ENCODE assay signal across 11 cellular contexts in the genomic region with DNA sequence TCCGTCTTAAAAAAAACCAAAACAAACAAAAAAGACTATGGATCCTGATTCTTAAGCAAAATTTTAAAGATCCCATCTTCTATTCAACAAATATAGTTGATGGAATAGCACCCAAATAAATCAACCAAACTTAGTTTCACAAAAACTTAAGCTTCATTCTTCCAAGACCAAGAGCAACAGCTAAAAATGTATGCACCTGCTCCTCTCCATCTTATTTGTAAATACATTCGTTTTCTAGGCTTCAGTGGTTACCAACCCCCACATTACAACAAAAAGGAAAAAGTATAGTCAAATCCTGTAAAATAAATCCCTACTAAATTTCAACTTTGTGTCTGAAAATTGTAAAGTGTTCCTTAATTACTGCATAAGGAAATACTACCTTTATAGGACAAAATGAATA. TPM values are rescaled to one million over a fixed set of nuclear protein-coding genes. Genes with fewer than 3 reads are reported as not detected.
A peak's percentile ranks its signal among the peaks of the same experiment; 100 is the strongest.
DNase-seq lines count a peak whose midpoint lies in the region; ATAC-seq, FAIRE-seq and TF ChIP-seq lines count a peak whose summit lies in the region.
"Had no signal": no experiment of that assay in that cellular context is flagged by ENCODE, and none has a peak within 500 bp of the region (broad histone marks: within the 10 kb centered on the region; RNA-seq: fewer than 3 reads in every experiment).

No MANE protein-coding gene starts in this region.

- H3K27me3 Mint-ChIP-seq in Calu3 (ENCODE audit: unreplicated experiment): no peaks in the 10 kb centered on the region

- H3K36me3 ChIP-seq in breast epithelium (no peaks in the 10 kb centered on the region), sigmoid colon (no peaks in the 10 kb centered on the region)
- H3K36me3 ChIP-seq: right atrium auricular region had no signal

- H3K4me3 ChIP-seq in breast epithelium (no peak overlapping the region), sigmoid colon (peak overlapping the region in 1 of 4 donors; percentile 19)
- H3K4me3 ChIP-seq: right atrium auricular region had no signal

- BruUV-seq in Calu3 (replicated peaks; lab: Mats Ljungman, UMichigan): no TSS peak

- FAIRE-seq in RCC 7860 (lab: Jason Lieb, UNC): no peak

- H3K4me1 Mint-ChIP-seq in Calu3 (ENCODE audit: low read depth, unreplicated experiment): peaks cover 52% of the 10 kb centered on the region

- H3K4me3 Mint-ChIP-seq in Calu3 (ENCODE audit: low read depth, unreplicated experiment): peak overlapping the region; percentile 96

- peaks cover 6 to 46% of the 10 kb centered on the region in 2 donors for H3K4me1 ChIP-seq in breast epithelium
- peaks cover 0 to 86% (median 84%) of the 10 kb centered on the region in 4 donors for H3K4me1 ChIP-seq in sigmoid colon

- H3K9me3 Mint-ChIP-seq in Calu3 (ENCODE audit: low read depth, unreplicated experiment): no peaks in the 10 kb centered on the region

- H3K27ac Mint-ChIP-seq in Calu3 (ENCODE audit: unreplicated experiment): peak overlapping the region; percentile 70

- TF ChIP-seq CTCF in Calu3 (IDR thresholded peaks at IDR 0.05; ENCODE audit: unreplicated experiment) (no peak), breast epithelium (IDR thresholded peaks at IDR 0.05) (no peak), sigmoid colon (IDR thresholded peaks at IDR 0.05) (no peak)

- intact Hi-C loops in Calu3 (cut with micrococcal nuclease; ENCODE audit: unreplicated experiment): loop anchor here (10.0 kb wide), 1 partner anchor 359 kb away; a partner anchor contains a TSS
- intact Hi-C loops in breast epithelium (cut with DNase I; ENCODE audit: low total_unique reads): no loop called here
- intact Hi-C loops in sigmoid colon (cut with DNase I): loop anchor here (10.0 kb wide), 1 partner anchor 289 kb away; a partner anchor contains a TSS

- 7 to 29% methylated on average over 2 of the region's 2 CpGs for WGBS in sigmoid colon, 2 donors

- peak overlapping the region; percentile 97 to 100 for H3K27ac ChIP-seq in breast epithelium
- peak overlapping the region; percentile 72 to 97 (median 96) for H3K27ac ChIP-seq in sigmoid colon

- TF ChIP-seq POLR2A in breast epithelium (IDR thresholded peaks at IDR 0.05) (no peak), sigmoid colon (IDR thresholded peaks at IDR 0.05) (no peak)

- H3K27me3 ChIP-seq in breast epithelium (no peaks in the 10 kb centered on the region), sigmoid colon (no peaks in the 10 kb centered on the region)
- H3K27me3 ChIP-seq: right atrium auricular region had no signal

- no peak for ATAC-seq in HG03139 (IDR thresholded peaks at IDR 0.05; ENCODE audit: unreplicated experiment)

- no peak for TF ChIP-seq EP300 in sigmoid colon (IDR thresholded peaks at IDR 0.05)

- peaks cover 85% of the 10 kb centered on the region for H3K36me3 Mint-ChIP-seq in Calu3 (ENCODE audit: insufficient read depth, unreplicated experiment)

- CTCF ChIA-PET in Calu3 (lab: Charles Lee): interaction anchor here (0.6 to 2.4 kb wide), 5 partner anchors 10 to 203 kb away, joined by 3 to 12 read pairs (median 6); no protein-coding TSS in a partner anchor

- H3K9me3 ChIP-seq in breast epithelium (no peaks in the 10 kb centered on the region), sigmoid colon (no peaks in the 10 kb centered on the region)
- H3K9me3 ChIP-seq: right atrium auricular region had no signal

- DNase-seq in Calu3: no peak
- peak; percentile 55 for DNase-seq in NAMALWA (ENCODE audit: low spot score)
- DNase-seq in breast epithelium (ENCODE audit: low spot score in 2 of 2): no peak
- no peak for DNase-seq in sigmoid colon
- no peak for DNase-seq in RCC 7860 (ENCODE audit: low spot score)
- DNase-seq in GOT3 (lab: John Stamatoyannopoulos, UW): no peak
- no peak for DNase-seq in ecto neural progenitor cell (ENCODE audit: low spot score)
- DNase-seq: GF-D8, KG1 had no signal

RNA-seq across cellular contexts. Expression of a gene that starts 3.9 kb away (rescaled TPM):
- total RNA-seq in Calu3 (2022) (337 and 366 TPM in 2 replicates), breast epithelium (100 to 1,000 TPM; 225 to 271 (median 252) TPM), sigmoid colon (100 to 1,000 TPM; 226 to 327 (median 255) TPM)
- polyA plus RNA-seq in sigmoid colon: 100 to 1,000 TPM; 145 to 228 (median 177) TPM
